In the genomic region with DNA sequence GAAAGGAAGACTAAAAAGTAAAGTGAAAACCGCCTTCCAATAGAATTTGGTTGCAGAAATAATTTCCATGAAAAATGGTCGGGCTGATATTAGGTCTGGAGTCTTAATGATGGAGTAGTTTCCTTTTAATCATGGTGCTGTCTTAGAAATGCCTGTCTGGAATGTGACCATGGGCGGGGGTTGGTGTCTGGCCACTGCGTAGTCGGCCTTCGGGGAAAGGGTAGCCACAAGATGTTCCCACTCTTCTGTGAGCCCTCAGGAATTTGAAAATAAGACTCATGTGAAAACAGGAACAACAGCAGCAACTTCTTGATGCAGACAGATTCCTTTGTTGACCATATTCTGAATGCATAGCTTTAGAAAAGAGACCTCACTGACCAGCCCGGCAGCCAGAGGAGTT, we compare ENCODE assay signal across 15 cellular contexts.
DNase-seq lines count a peak whose midpoint lies in the region; ATAC-seq and TF ChIP-seq lines count a peak whose summit lies in the region.
"Had no signal": no experiment of that assay in that cellular context is flagged by ENCODE, and none has a peak within 500 bp of the region (broad histone marks: within the 10 kb centered on the region; RNA-seq: fewer than 3 reads in every experiment).

No MANE protein-coding gene starts in this region.

- H3K27ac Mint-ChIP-seq in activated T-helper 1 cell treated with anti-CD3 and anti-CD28 coated beads, Interleukin-12 subunit alpha, Interleukin-12 subunit beta, Interleukin-2, Interleukin-4 antibody, amounts not matched to agents 30 ng/mL and 10 ng/mL and 1 ng/mL, durations not matched to agents 14 hours and 24 hours and 36 hours, result no peak overlapping the region
- H3K27ac Mint-ChIP-seq: activated T-helper 2 cell treated with anti-CD3 and anti-CD28 coated beads, Interferon-gamma antibody, Interleukin-2, Interleukin-4, amounts not matched to agents 10 μg/mL and 5 μg/mL and 100 μg/mL, durations not matched to agents 14 hours and 24 hours and 36 hours had no signal

- H3K4me2 ChIP-seq in fibroblast of lung (ENCODE audit: extremely low read depth, insufficient read depth, low read length), result no peak overlapping the region

- H3K9me3 ChIP-seq in SJCRH30 (replicated peaks) (no peaks in the 10 kb centered on the region), fibroblast of lung (ENCODE audit: control insufficient read depth, insufficient read depth, low read depth, low read length) (no peaks in the 10 kb centered on the region), ovary (no peaks in the 10 kb centered on the region)

- H3K4me3 ChIP-seq in AG04449 (ENCODE audit: low read depth, low read length), result no peak overlapping the region
- H3K4me3 ChIP-seq in SJCRH30, result no peak overlapping the region
- H3K4me3 ChIP-seq in fibroblast of lung (replicated peaks in 1 of 4; ENCODE audit: control extremely low read depth in 1 of 4, insufficient read depth in 1 of 4, low read depth in 3 of 4, low read length in 4 of 4), result no peak overlapping the region
- no peak overlapping the region for H3K4me3 ChIP-seq in ovary

- H4K20me1 ChIP-seq in fibroblast of lung (ENCODE audit: control insufficient read depth, extremely low read depth, insufficient read depth, low read length), result no peaks in the 10 kb centered on the region

- TF ChIP-seq POLR2A in ovary (IDR thresholded peaks at IDR 0.05), result no peak

- 24 to 38% (median 29%) methylated on average over 7 of the region's 7 CpGs for WGBS in ovary, 3 donors

- H3K4me1 ChIP-seq in SJCRH30, result peaks cover 33% of the 10 kb centered on the region
- no peaks in the 10 kb centered on the region for H3K4me1 ChIP-seq in fibroblast of lung (ENCODE audit: control insufficient read depth, extremely low read depth, insufficient read depth, low read length)
- H3K4me1 ChIP-seq in ovary (ENCODE audit: insufficient read depth), result peaks cover 1% of the 10 kb centered on the region

- no peak overlapping the region for H3K9ac ChIP-seq in fibroblast of lung (ENCODE audit: insufficient read depth, low read length)

- peaks cover 31% of the 10 kb centered on the region for H3K4me1 Mint-ChIP-seq in activated T-helper 1 cell treated with anti-CD3 and anti-CD28 coated beads, Interleukin-12 subunit alpha, Interleukin-12 subunit beta, Interleukin-2, Interleukin-4 antibody, amounts not matched to agents 30 ng/mL and 10 ng/mL and 1 ng/mL, durations not matched to agents 14 hours and 24 hours and 36 hours (ENCODE audit: low read depth)

- no peak for ATAC-seq in GM19397 (IDR thresholded peaks at IDR 0.05; ENCODE audit: unreplicated experiment)

- no peak for TF ChIP-seq EP300 in ovary (IDR thresholded peaks at IDR 0.05)

- peak; percentile 72 for DNase-seq in AG04449 (ENCODE audit: low read depth, low spot score)
- no peak for DNase-seq in SJCRH30
- DNase-seq in fibroblast of lung (ENCODE audit: low read depth in 2 of 2), result peak; percentile 34 to 99
- DNase-seq in ovary, result peak in 3 of 5 donors; percentile 23 to 55 (median 30)
- DNase-seq in AML-193 (lab: John Stamatoyannopoulos, UW), result no peak
- no peak for DNase-seq in NCI-H2107 treated with DMSO at 0.1 percent for 48 hours (lab: John Stamatoyannopoulos, UW; ENCODE audit: unreplicated experiment)
- no peak for DNase-seq in activated T-helper 1 cell treated with anti-CD3 and anti-CD28 coated beads, Interleukin-12 subunit alpha, Interleukin-12 subunit beta, Interleukin-2, Interleukin-4 antibody, amounts not matched to agents 30 ng/mL and 10 ng/mL and 1 ng/mL, durations not matched to agents 14 hours and 24 hours and 36 hours (ENCODE audit: low spot score)
- DNase-seq: ACHN; activated CD4-positive, alpha-beta T cell treated with anti-CD3 and anti-CD28 coated beads, Interleukin-2, amount 50 U/mL, for 48 hours; anterior cingulate cortex; GOT3; NCI-H1048; stimulated activated CD4-positive, alpha-beta T cell treated with anti-CD3 and anti-CD28 coated beads, Interleukin-4, amount 100 ng/mL, for 4 hours had no signal

- no peaks in the 10 kb centered on the region for H3K79me2 ChIP-seq in fibroblast of lung (ENCODE audit: control insufficient read depth, insufficient read depth, low read length)

- POLR2A ChIA-PET in AG04449 (lab: Yijun Ruan, JAX), result no interaction called here

- TF ChIP-seq CTCF in AG04449 (IDR thresholded peaks at IDR 0.05; ENCODE audit: insufficient read depth, low read length, missing control alignments) (no peak), fibroblast of lung (conservative IDR thresholded peaks at IDR 0.05 in 1 of 2, IDR thresholded peaks at IDR 0.05 in 1 of 2; ENCODE audit: low read depth in 1 of 2, low read length in 2 of 2) (no peak), ovary (IDR thresholded peaks at IDR 0.05) (no peak)

- H3K27ac ChIP-seq in SJCRH30 (peak overlapping the region; percentile 5; the same call in 1 of the 2 replicates), fibroblast of lung (ENCODE audit: insufficient read depth, low read length) (no peak overlapping the region), ovary (no peak overlapping the region)

- intact Hi-C loops in ovary (cut with DNase I), result no loop called here
- intact Hi-C loops in activated T-helper 1 cell treated with anti-CD3 and anti-CD28 coated beads, Interleukin-12 subunit alpha, Interleukin-12 subunit beta, Interleukin-2, Interleukin-4 antibody, amounts not matched to agents 30 ng/mL and 10 ng/mL and 1 ng/mL, durations not matched to agents 14 hours and 24 hours and 36 hours (cut with micrococcal nuclease), result no loop called here

- no peaks in the 10 kb centered on the region for H3K9me3 Mint-ChIP-seq in activated T-helper 1 cell treated with anti-CD3 and anti-CD28 coated beads, Interleukin-12 subunit alpha, Interleukin-12 subunit beta, Interleukin-2, Interleukin-4 antibody, amounts not matched to agents 30 ng/mL and 10 ng/mL and 1 ng/mL, durations not matched to agents 14 hours and 24 hours and 36 hours
- H3K9me3 Mint-ChIP-seq: activated T-helper 2 cell treated with anti-CD3 and anti-CD28 coated beads, Interferon-gamma antibody, Interleukin-2, Interleukin-4, amounts not matched to agents 10 μg/mL and 5 μg/mL and 100 μg/mL, durations not matched to agents 14 hours and 24 hours and 36 hours had no signal

- H3K27me3 ChIP-seq in SJCRH30 (no peaks in the 10 kb centered on the region), fibroblast of lung (ENCODE audit: control insufficient read depth, insufficient read depth, low read length) (no peaks in the 10 kb centered on the region), ovary (no peaks in the 10 kb centered on the region)

- H3K36me3 ChIP-seq in SJCRH30 (peaks cover 21% of the 10 kb centered on the region), fibroblast of lung (ENCODE audit: control insufficient read depth, insufficient read depth, low read length) (no peaks in the 10 kb centered on the region), ovary (no peaks in the 10 kb centered on the region)

- H3K36me3 Mint-ChIP-seq in activated T-helper 1 cell treated with anti-CD3 and anti-CD28 coated beads, Interleukin-12 subunit alpha, Interleukin-12 subunit beta, Interleukin-2, Interleukin-4 antibody, amounts not matched to agents 30 ng/mL and 10 ng/mL and 1 ng/mL, durations not matched to agents 14 hours and 24 hours and 36 hours (ENCODE audit: low read depth), result no peaks in the 10 kb centered on the region

- no peak overlapping the region for H2AFZ ChIP-seq in fibroblast of lung (ENCODE audit: low read length)

- no peak overlapping the region for H3K4me3 Mint-ChIP-seq in activated T-helper 1 cell treated with anti-CD3 and anti-CD28 coated beads, Interleukin-12 subunit alpha, Interleukin-12 subunit beta, Interleukin-2, Interleukin-4 antibody, amounts not matched to agents 30 ng/mL and 10 ng/mL and 1 ng/mL, durations not matched to agents 14 hours and 24 hours and 36 hours

- peaks cover 3% of the 10 kb centered on the region for H3K27me3 Mint-ChIP-seq in activated T-helper 1 cell treated with anti-CD3 and anti-CD28 coated beads, Interleukin-12 subunit alpha, Interleukin-12 subunit beta, Interleukin-2, Interleukin-4 antibody, amounts not matched to agents 30 ng/mL and 10 ng/mL and 1 ng/mL, durations not matched to agents 14 hours and 24 hours and 36 hours (ENCODE audit: insufficient read depth)

- CTCF ChIA-PET in AG04449 (lab: Yijun Ruan, JAX), result interaction anchor here (1.2 to 5.4 kb wide), 4 partner anchors 10 to 392 kb away, joined by 4 to 35 read pairs (median 5); no protein-coding TSS in a partner anchor

Comparison
In these comparisons a context has a peak if more than half of its experiments do, and no peak if none do; other contexts are left out.
1. DNase-seq: peak in AG04449 (single experiment), fibroblast of lung (2 of 2) and ovary (3 of 5); none in SJCRH30 (0 of 2), AML-193 (0 of 2), NCI-H2107 treated with DMSO at 0.1 percent for 48 hours (single experiment) and activated T-helper 1 cell treated with anti-CD3 and anti-CD28 coated beads, Interleukin-12 subunit alpha, Interleukin-12 subunit beta, Interleukin-2, Interleukin-4 antibody, amounts not matched to agents 30 ng/mL and 10 ng/mL and 1 ng/mL, durations not matched to agents 14 hours and 24 hours and 36 hours (single experiment).